ENCODE assay signal across 1 cellular context in genomic region chr10:125710267-125710563, GRCh38.
TF ChIP-seq lines count a peak whose summit lies in the region.

No MANE protein-coding gene starts in this region.

TF ChIP-seq in HEK293, 187 proteins besides CTCF, POLR2A, EP300 and RAD21 (continued from another document):
- TF ChIP-seq ZNF280D (tag by site-specific recombination; IDR thresholded peaks at IDR 0.05) (no peak), ZNF488 (tag by site-specific recombination; IDR thresholded peaks at IDR 0.05) (no peak)
TF ChIP-seq in HEK293: peak in this region for 1.
